1 cellular context compared by ENCODE assay signal in the genomic region with DNA sequence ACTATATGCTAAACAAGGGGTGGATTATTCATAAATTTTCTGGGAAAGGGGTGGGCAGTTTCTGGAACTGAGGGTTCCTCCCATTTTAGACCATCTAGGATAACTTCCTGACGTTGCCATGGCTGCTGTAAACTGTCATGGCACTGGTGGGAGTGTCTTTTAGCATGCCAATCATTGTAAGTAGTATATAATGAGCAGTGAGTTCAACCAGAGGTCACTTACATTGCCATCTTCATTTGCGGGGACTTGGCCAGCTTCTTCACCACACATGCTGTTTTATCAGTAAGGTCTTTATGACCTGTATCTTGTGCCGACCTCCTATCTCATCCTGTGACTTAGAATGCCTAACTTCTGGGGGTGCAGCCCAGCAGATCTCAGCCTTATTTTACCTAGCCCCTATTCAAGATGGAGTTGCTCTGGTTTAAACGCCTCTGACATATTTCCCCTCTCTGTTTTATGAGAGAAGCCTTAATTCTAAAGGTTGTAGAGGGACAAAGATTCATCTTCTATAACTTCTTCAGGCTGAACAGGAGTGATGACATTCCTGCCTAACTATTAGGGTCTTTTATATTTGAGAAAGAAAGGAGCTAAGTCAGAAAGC.
A peak's percentile ranks its signal among the peaks of the same experiment; 100 is the strongest.
TF ChIP-seq lines count a peak whose summit lies in the region.

No MANE protein-coding gene starts in this region.

TF ChIP-seq in K562, 482 proteins besides CTCF, POLR2A, EP300 and RAD21 (continued from another document):
- TF ChIP-seq, protein P1, sequence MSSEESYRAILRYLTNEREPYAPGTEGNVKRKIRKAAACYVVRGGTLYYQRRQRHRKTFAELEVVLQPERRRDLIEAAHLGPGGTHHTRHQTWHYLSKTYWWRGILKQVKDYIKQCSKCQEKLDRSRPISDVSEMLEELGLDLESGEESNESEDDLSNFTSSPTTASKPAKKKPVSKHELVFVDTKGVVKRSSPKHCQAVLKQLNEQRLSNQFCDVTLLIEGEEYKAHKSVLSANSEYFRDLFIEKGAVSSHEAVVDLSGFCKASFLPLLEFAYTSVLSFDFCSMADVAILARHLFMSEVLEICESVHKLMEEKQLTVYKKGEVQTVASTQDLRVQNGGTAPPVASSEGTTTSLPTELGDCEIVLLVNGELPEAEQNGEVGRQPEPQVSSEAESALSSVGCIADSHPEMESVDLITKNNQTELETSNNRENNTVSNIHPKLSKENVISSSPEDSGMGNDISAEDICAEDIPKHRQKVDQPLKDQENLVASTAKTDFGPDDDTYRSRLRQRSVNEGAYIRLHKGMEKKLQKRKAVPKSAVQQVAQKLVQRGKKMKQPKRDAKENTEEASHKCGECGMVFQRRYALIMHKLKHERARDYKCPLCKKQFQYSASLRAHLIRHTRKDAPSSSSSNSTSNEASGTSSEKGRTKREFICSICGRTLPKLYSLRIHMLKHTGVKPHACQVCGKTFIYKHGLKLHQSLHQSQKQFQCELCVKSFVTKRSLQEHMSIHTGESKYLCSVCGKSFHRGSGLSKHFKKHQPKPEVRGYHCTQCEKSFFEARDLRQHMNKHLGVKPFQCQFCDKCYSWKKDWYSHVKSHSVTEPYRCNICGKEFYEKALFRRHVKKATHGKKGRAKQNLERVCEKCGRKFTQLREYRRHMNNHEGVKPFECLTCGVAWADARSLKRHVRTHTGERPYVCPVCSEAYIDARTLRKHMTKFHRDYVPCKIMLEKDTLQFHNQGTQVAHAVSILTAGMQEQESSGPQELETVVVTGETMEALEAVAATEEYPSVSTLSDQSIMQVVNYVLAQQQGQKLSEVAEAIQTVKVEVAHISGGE (CRISPR knock-in tag; IDR thresholded peaks at IDR 0.05) = peak in 1 of 3 experiments; percentile 81; a peak in 2 of 6 replicates
- no peak for TF ChIP-seq SUPT5H (IDR thresholded peaks at IDR 0.05)
- TF ChIP-seq CAMTA2 (CRISPR knock-in tag; conservative IDR thresholded peaks at IDR 0.05) = 0 out of 2 replicates have a peak, but pooled peaks have one; percentile 64
- TF ChIP-seq ELF2 (CRISPR knock-in tag; IDR thresholded peaks at IDR 0.05) = peak; percentile 69
- TF ChIP-seq, protein P2, sequence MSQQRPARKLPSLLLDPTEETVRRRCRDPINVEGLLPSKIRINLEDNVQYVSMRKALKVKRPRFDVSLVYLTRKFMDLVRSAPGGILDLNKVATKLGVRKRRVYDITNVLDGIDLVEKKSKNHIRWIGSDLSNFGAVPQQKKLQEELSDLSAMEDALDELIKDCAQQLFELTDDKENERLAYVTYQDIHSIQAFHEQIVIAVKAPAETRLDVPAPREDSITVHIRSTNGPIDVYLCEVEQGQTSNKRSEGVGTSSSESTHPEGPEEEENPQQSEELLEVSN (IDR thresholded peaks at IDR 0.05; ENCODE audit: borderline replicate concordance in 1 of 2, extremely low read depth in 1 of 2, insufficient read depth in 1 of 2, insufficient read length in 1 of 2, low read depth in 1 of 2, low read length in 1 of 2, poor library complexity in 1 of 2, severe bottlenecking in 1 of 2) = no peak
- TF ChIP-seq ZNF76 (CRISPR knock-in tag; IDR thresholded peaks at IDR 0.05; ENCODE audit: borderline replicate concordance) = 0 out of 2 replicates have a peak, but pooled peaks have one; percentile 53
- TF ChIP-seq, protein P3, sequence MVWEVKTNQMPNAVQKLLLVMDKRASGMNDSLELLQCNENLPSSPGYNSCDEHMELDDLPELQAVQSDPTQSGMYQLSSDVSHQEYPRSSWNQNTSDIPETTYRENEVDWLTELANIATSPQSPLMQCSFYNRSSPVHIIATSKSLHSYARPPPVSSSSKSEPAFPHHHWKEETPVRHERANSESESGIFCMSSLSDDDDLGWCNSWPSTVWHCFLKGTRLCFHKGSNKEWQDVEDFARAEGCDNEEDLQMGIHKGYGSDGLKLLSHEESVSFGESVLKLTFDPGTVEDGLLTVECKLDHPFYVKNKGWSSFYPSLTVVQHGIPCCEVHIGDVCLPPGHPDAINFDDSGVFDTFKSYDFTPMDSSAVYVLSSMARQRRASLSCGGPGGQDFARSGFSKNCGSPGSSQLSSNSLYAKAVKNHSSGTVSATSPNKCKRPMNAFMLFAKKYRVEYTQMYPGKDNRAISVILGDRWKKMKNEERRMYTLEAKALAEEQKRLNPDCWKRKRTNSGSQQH (CRISPR knock-in tag; IDR thresholded peaks at IDR 0.05) = peak; percentile 78; the same call in 1 of the 2 replicates
